ENCODE assay signal across 10 cellular contexts in genomic region chr2:20584637-20585321, GRCh38.
DNase-seq lines count a peak whose midpoint lies in the region; ATAC-seq and TF ChIP-seq lines count a peak whose summit lies in the region.
"Had no signal": no experiment of that assay in that cellular context is flagged by ENCODE, and none has a peak within 500 bp of the region (broad histone marks: within the 10 kb centered on the region; RNA-seq: fewer than 3 reads in every experiment).

No MANE protein-coding gene starts in this region.

- H3K27me3 ChIP-seq in Peyer's patch (no peaks in the 10 kb centered on the region), neuronal stem cell (ENCODE audit: control insufficient read depth in 3 of 3, insufficient read depth in 3 of 3, low read depth in 1 of 3, low read length in 3 of 3) (no peaks in the 10 kb centered on the region)
- H3K27me3 ChIP-seq in CD8-positive, alpha-beta T cell (ENCODE audit: insufficient read depth, low read length): no peaks in the 10 kb centered on the region

- peaks cover 2% of the 10 kb centered on the region for H3K36me3 Mint-ChIP-seq in CD8-positive, alpha-beta T cell
- H3K36me3 Mint-ChIP-seq: natural killer cell treated with Interleukin-12 subunit alpha and Interleukin-12 subunit beta and Interleukin-15 and Interleukin-18, amount 100 ng/mL, for 72 hours had no signal

- no TSS peak for BruUV-seq in OCI-LY7 (replicated peaks; lab: Mats Ljungman, UMichigan)

- no peak overlapping the region for H3K23ac ChIP-seq in neuronal stem cell (ENCODE audit: low read depth, low read length, poor library complexity)

- H2AFZ ChIP-seq in neuronal stem cell (ENCODE audit: low read length): peak overlapping the region; percentile 34
- no peak overlapping the region for H2AFZ ChIP-seq in OCI-LY7 (ENCODE audit: low read length)

- H3K9me3 ChIP-seq in Peyer's patch: peaks cover 0 to 5% (median 0%) of the 10 kb centered on the region in 4 donors
- H3K9me3 ChIP-seq in neuronal stem cell (replicated peaks in 1 of 2; ENCODE audit: control insufficient read depth in 2 of 2, insufficient read depth in 1 of 2, low read depth in 1 of 2, low read length in 2 of 2): peaks cover 6 to 8% of the 10 kb centered on the region in 2 donors
- H3K9me3 ChIP-seq in CD8-positive, alpha-beta T cell (ENCODE audit: low read length): no peaks in the 10 kb centered on the region
- no peaks in the 10 kb centered on the region for H3K9me3 ChIP-seq in OCI-LY7 (ENCODE audit: low read length)

- H3K27ac ChIP-seq in Peyer's patch: peak overlapping the region; percentile 15 to 72 (median 60)
- peak overlapping the region; percentile 59 for H3K27ac ChIP-seq in neuronal stem cell (replicated peaks; ENCODE audit: low read length)
- H3K27ac ChIP-seq in CD8-positive, alpha-beta T cell (ENCODE audit: low read depth, low read length): no peak overlapping the region
- no peak overlapping the region for H3K27ac ChIP-seq in OCI-LY7 (ENCODE audit: low read depth, low read length, poor library complexity, severe bottlenecking)
- H3K27ac ChIP-seq: SK-N-MC had no signal

- H3K79me2 ChIP-seq in OCI-LY7 (ENCODE audit: insufficient read depth, low read depth, low read length): no peaks in the 10 kb centered on the region

- POLR2A ChIA-PET in CD8-positive, alpha-beta T cell (lab: Charles Lee): no interaction called here
- POLR2A ChIA-PET in OCI-LY7 (lab: Charles Lee): no interaction called here

- DNase-seq in AG08396 (ENCODE audit: low spot score) (peak; percentile 87), Peyer's patch (peak in 1 of 3 donors; percentile 35), fibroblast of mammary gland (ENCODE audit: low read depth) (peak; percentile 96), neuronal stem cell (ENCODE audit: low spot score) (peak; percentile 87), OCI-M1 (lab: John Stamatoyannopoulos, UW) (no peak), OCI-LY7 (ENCODE audit: low spot score) (no peak)
- no peak for DNase-seq in CD8-positive, alpha-beta T cell

- no peak overlapping the region for H3K4me3 ChIP-seq in Peyer's patch
- H3K4me3 ChIP-seq in fibroblast of mammary gland (ENCODE audit: control insufficient read depth, low read depth, low read length): no peak overlapping the region
- no peak overlapping the region for H3K4me3 ChIP-seq in neuronal stem cell (ENCODE audit: low read length in 2 of 2)
- no peak overlapping the region for H3K4me3 ChIP-seq in CD8-positive, alpha-beta T cell (ENCODE audit: low read depth, low read length)
- no peak overlapping the region for H3K4me3 ChIP-seq in OCI-LY7 (ENCODE audit: low read depth, low read length, poor library complexity, severe bottlenecking)
- H3K4me3 ChIP-seq: SK-N-MC had no signal

- no peak overlapping the region for H3K27ac Mint-ChIP-seq in CD8-positive, alpha-beta T cell
- H3K27ac Mint-ChIP-seq: natural killer cell treated with Interleukin-12 subunit alpha and Interleukin-12 subunit beta and Interleukin-15 and Interleukin-18, amount 100 ng/mL, for 72 hours had no signal

- peak overlapping the region; percentile 76 for H4K91ac ChIP-seq in neuronal stem cell (ENCODE audit: low read depth, low read length, poor library complexity)

- H3K18ac ChIP-seq in neuronal stem cell (ENCODE audit: low read length): peak overlapping the region; percentile 92

- peaks cover 2% of the 10 kb centered on the region for H3K9me3 Mint-ChIP-seq in CD8-positive, alpha-beta T cell
- H3K9me3 Mint-ChIP-seq: natural killer cell treated with Interleukin-12 subunit alpha and Interleukin-12 subunit beta and Interleukin-15 and Interleukin-18, amount 100 ng/mL, for 72 hours had no signal

- peak overlapping the region; percentile 7 for H2BK120ac ChIP-seq in neuronal stem cell (ENCODE audit: low read depth, low read length)

- H4K20me1 ChIP-seq in OCI-LY7 (ENCODE audit: insufficient read depth, low read length): no peaks in the 10 kb centered on the region

- CTCF ChIA-PET in CD8-positive, alpha-beta T cell (lab: Charles Lee): no interaction called here
- CTCF ChIA-PET in OCI-LY7 (lab: Charles Lee; ENCODE audit: unreplicated experiment): no interaction called here

- no peak overlapping the region for H3K4me3 Mint-ChIP-seq in CD8-positive, alpha-beta T cell
- H3K4me3 Mint-ChIP-seq: natural killer cell treated with Interleukin-12 subunit alpha and Interleukin-12 subunit beta and Interleukin-15 and Interleukin-18, amount 100 ng/mL, for 72 hours had no signal

- H3K9me2 ChIP-seq in OCI-LY7 (ENCODE audit: insufficient read depth, low read length): no peaks in the 10 kb centered on the region

- no peak overlapping the region for H3K9ac ChIP-seq in neuronal stem cell (ENCODE audit: low read depth, low read length, poor library complexity)

- TF ChIP-seq POLR2A in Peyer's patch (IDR thresholded peaks at IDR 0.05): no peak

- no peak for TF ChIP-seq CTCF in Peyer's patch (IDR thresholded peaks at IDR 0.05)
- TF ChIP-seq CTCF in fibroblast of mammary gland (conservative IDR thresholded peaks at IDR 0.05; ENCODE audit: control insufficient read depth, insufficient read depth, low read depth, low read length): no peak
- no peak for TF ChIP-seq CTCF in CD8-positive, alpha-beta T cell (IDR thresholded peaks at IDR 0.05)
- no peak for TF ChIP-seq CTCF in OCI-LY7 (conservative IDR thresholded peaks at IDR 0.05; ENCODE audit: low read length)

- H3K27me3 Mint-ChIP-seq in CD8-positive, alpha-beta T cell (ENCODE audit: low read depth): no peaks in the 10 kb centered on the region

- no CpG with 5 or more reads among the region's 9 CpGs for WGBS in neuronal stem cell (ENCODE audit: extremely low coverage in 2 of 2, insufficient read length in 2 of 2, insufficient replicate concordance in 1 of 2), 2 donors

- intact Hi-C loops in CD8-positive, alpha-beta T cell (cut with DNase I, micrococcal nuclease): no loop called here
- intact Hi-C loops in OCI-LY7 (cut with micrococcal nuclease; ENCODE audit: unreplicated experiment): no loop called here

- no peak overlapping the region for H4K8ac ChIP-seq in neuronal stem cell (ENCODE audit: low read depth, low read length)

- peak overlapping the region; percentile 4 for H2BK12ac ChIP-seq in neuronal stem cell (ENCODE audit: low read length)

- H3K14ac ChIP-seq in neuronal stem cell (ENCODE audit: low read length): no peak overlapping the region

- no peaks in the 10 kb centered on the region for H3K4me1 Mint-ChIP-seq in CD8-positive, alpha-beta T cell (ENCODE audit: low read depth)

- peak overlapping the region; percentile 5 for H2AK5ac ChIP-seq in neuronal stem cell (ENCODE audit: low read depth, low read length)

- no peak overlapping the region for H2BK15ac ChIP-seq in neuronal stem cell (ENCODE audit: low read length)

- ATAC-seq in CD8-positive, alpha-beta T cell: no peak
- no peak for ATAC-seq in GM19035 (IDR thresholded peaks at IDR 0.05; ENCODE audit: unreplicated experiment)

- H3K4ac ChIP-seq in neuronal stem cell (ENCODE audit: low read length): no peak overlapping the region

- H3K36me3 ChIP-seq in Peyer's patch (no peaks in the 10 kb centered on the region), neuronal stem cell (replicated peaks in 1 of 2; ENCODE audit: control insufficient read depth in 2 of 2, insufficient read depth in 2 of 2, low read length in 2 of 2) (no peaks in the 10 kb centered on the region), OCI-LY7 (ENCODE audit: insufficient read depth, low read length) (no peaks in the 10 kb centered on the region)
- no peaks in the 10 kb centered on the region for H3K36me3 ChIP-seq in CD8-positive, alpha-beta T cell (ENCODE audit: insufficient read depth, low read length)

- no peak overlapping the region for H2BK5ac ChIP-seq in neuronal stem cell (ENCODE audit: low read length)

- H3K4me2 ChIP-seq in neuronal stem cell (ENCODE audit: insufficient read depth, low read length, poor library complexity, severe bottlenecking) (no peak overlapping the region), OCI-LY7 (ENCODE audit: low read length) (no peak overlapping the region)

- H3K79me1 ChIP-seq in neuronal stem cell (ENCODE audit: low read depth, low read length): no peaks in the 10 kb centered on the region

- H3K4me1 ChIP-seq in Peyer's patch (no peaks in the 10 kb centered on the region), neuronal stem cell (ENCODE audit: control insufficient read depth in 2 of 2, insufficient read depth in 1 of 2, low read depth in 1 of 2, low read length in 2 of 2) (peaks cover 18 to 23% of the 10 kb centered on the region in 2 donors), OCI-LY7 (ENCODE audit: insufficient read depth, low read length, poor library complexity, severe bottlenecking) (no peaks in the 10 kb centered on the region)
- H3K4me1 ChIP-seq in CD8-positive, alpha-beta T cell (ENCODE audit: insufficient read depth, low read length): no peaks in the 10 kb centered on the region

Comparison
In these comparisons a context has a peak if more than half of its experiments do, and no peak if none do; other contexts are left out.
1. DNase-seq: peak in AG08396 (single experiment), fibroblast of mammary gland (single experiment) and neuronal stem cell (single experiment); none in CD8-positive, alpha-beta T cell (0 of 7), OCI-M1 (single experiment) and OCI-LY7 (single experiment).
2. H3K27ac ChIP-seq: peak in Peyer's patch (4 of 4) and neuronal stem cell (single experiment); none in CD8-positive, alpha-beta T cell (single experiment) and OCI-LY7 (single experiment).